8 cellular contexts compared by ENCODE assay signal in genomic region chr19:2503521-2504109, GRCh38. TPM values are rescaled to one million over a fixed set of nuclear protein-coding genes. Genes with fewer than 3 reads are reported as not detected.
DNase-seq lines count a peak whose midpoint lies in the region; ATAC-seq and TF ChIP-seq lines count a peak whose summit lies in the region.

No MANE protein-coding gene starts in this region.

- peak overlapping the region; percentile 77 for H3K4ac ChIP-seq in IMR-90 (ENCODE audit: low read depth, low read length)

- H4K20me1 ChIP-seq in IMR-90 (ENCODE audit: insufficient read depth, low read length), result no peaks in the 10 kb centered on the region

- peak overlapping the region; percentile 10 for H2BK5ac ChIP-seq in IMR-90 (ENCODE audit: low read depth, low read length, poor library complexity, severe bottlenecking)

- H2AK9ac ChIP-seq in IMR-90 (replicated peaks; ENCODE audit: low read depth, low read length, poor library complexity), result peak overlapping the region; percentile 4

- ATAC-seq in IMR-90 (ENCODE audit: low read depth), result peak; percentile 71
- ATAC-seq in left lobe of liver, result no peak
- no peak for ATAC-seq in HG03175 (IDR thresholded peaks at IDR 0.05; ENCODE audit: unreplicated experiment)

- H3K18ac ChIP-seq in IMR-90 (ENCODE audit: low read depth, low read length), result no peak overlapping the region

- POLR2A ChIA-PET in IMR-90 (lab: Charles Lee; ENCODE audit: unreplicated experiment), result no interaction called here

- peaks cover 15% of the 10 kb centered on the region for H3K4me1 ChIP-seq in IMR-90 (ENCODE audit: control insufficient read depth, insufficient read depth, low read length)

- peak overlapping the region; percentile 60; the same call in 1 of the 3 replicates for H2BK15ac ChIP-seq in IMR-90 (ENCODE audit: low read depth, low read length)

- CTCF ChIA-PET in IMR-90 (lab: Yijun Ruan, JAX), result no interaction called here

- peak overlapping the region; percentile 62 for H3K14ac ChIP-seq in IMR-90 (replicated peaks; ENCODE audit: low read depth, low read length)

- no peak for TF ChIP-seq CTCF in IMR-90 (conservative IDR thresholded peaks at IDR 0.05; ENCODE audit: low read depth, low read length)

- H2AK5ac ChIP-seq in IMR-90 (ENCODE audit: low read depth, low read length), result peak overlapping the region; percentile 87

- H3K79me1 ChIP-seq in IMR-90 (ENCODE audit: low read depth in 1 of 2, low read length in 2 of 2), result no peaks in the 10 kb centered on the region

- H4K91ac ChIP-seq in IMR-90 (ENCODE audit: insufficient read depth, low read depth, low read length), result peak overlapping the region; percentile 63

- H3K27me3 ChIP-seq in IMR-90 (ENCODE audit: control insufficient read depth, insufficient read depth, low read length), result no peaks in the 10 kb centered on the region

- no peak overlapping the region for H3K9ac ChIP-seq in IMR-90 (ENCODE audit: low read depth, low read length)

- no peaks in the 10 kb centered on the region for H3K9me3 ChIP-seq in IMR-90 (ENCODE audit: control insufficient read depth, insufficient read depth, low read length)

- H3K56ac ChIP-seq in IMR-90 (ENCODE audit: extremely low read depth, insufficient read depth, low read length), result no peak overlapping the region

- H3K23ac ChIP-seq in IMR-90 (ENCODE audit: low read depth, low read length), result 0 out of 2 replicates have a peak overlapping the region, but pooled peaks have one; percentile 72

- no peak overlapping the region for H3K4me3 ChIP-seq in IMR-90 (ENCODE audit: insufficient read depth, low read depth, low read length)

- peak overlapping the region; percentile 17; the same call in 1 of the 2 replicates for H3K27ac ChIP-seq in IMR-90 (ENCODE audit: insufficient read depth, low read length)

- H3K4me2 ChIP-seq in IMR-90 (ENCODE audit: low read depth, low read length), result peak overlapping the region; percentile 19; the same call in 1 of the 2 replicates

- peak overlapping the region; percentile 85 for H2BK20ac ChIP-seq in IMR-90 (ENCODE audit: low read depth, low read length)

- peak; percentile 78 for DNase-seq in IMR-90
- peak; percentile 87 for DNase-seq in activated CD8-positive, alpha-beta memory T cell treated with anti-CD3 and anti-CD28 coated beads for 24 hours
- peak; percentile 52 for DNase-seq in fibroblast of gingiva (ENCODE audit: low read depth)
- peak; percentile 43 to 55 (median 47) for DNase-seq in stimulated activated CD4-positive, alpha-beta T cell treated with anti-CD3 and anti-CD28 coated beads, TNF-alpha, amount 100 ng/mL, for 1 hour (ENCODE audit: low read depth in 3 of 3, low spot score in 1 of 3)
- no peak for DNase-seq in left lobe of liver (ENCODE audit: low spot score)
- no peak for DNase-seq in SHP77 treated with DMSO at 0.1 percent for 48 hours (lab: John Stamatoyannopoulos, UW)
- DNase-seq in NCI-H2171 (lab: John Stamatoyannopoulos, UW), result no peak

- H3K36me3 ChIP-seq in IMR-90 (ENCODE audit: control insufficient read depth, insufficient read depth, low read length), result no peaks in the 10 kb centered on the region

- H2AFZ ChIP-seq in IMR-90 (replicated peaks; ENCODE audit: low read length, poor library complexity), result peak overlapping the region; percentile 77

- H4K5ac ChIP-seq in IMR-90 (ENCODE audit: low read depth, low read length), result no peak overlapping the region

- dilution Hi-C loops in IMR-90 (cut with HindIII; ENCODE audit: low sequenced_read_pairs, unreplicated experiment), result no loop called here

- 0 out of 2 replicates have a peak, but pooled peaks cover 5% of the 10 kb centered on the region for H3K9me1 ChIP-seq in IMR-90 (ENCODE audit: insufficient read depth, low read length)

- WGBS in IMR-90 (ENCODE audit: extremely low coverage in 2 of 2, insufficient read length in 1 of 2), 2 experiments, result no CpG with 5 or more reads among the region's 21 CpGs

- TF ChIP-seq RAD21 in IMR-90 (IDR thresholded peaks at IDR 0.05; ENCODE audit: low read length), result no peak

- H4K8ac ChIP-seq in IMR-90 (ENCODE audit: low read depth in 2 of 2, low read length in 2 of 2), result peak overlapping the region; percentile 40 to 73; a peak in 3 of 4 replicates

- BruUV-seq in IMR-90 (replicated peaks; lab: Mats Ljungman, UMichigan), result no TSS peak

- in situ Hi-C loops in IMR-90 (cut with MboI; ENCODE audit: low sequenced_read_pairs), result no loop called here

- peak; percentile 49; the same call in 1 of the 2 replicates for TF ChIP-seq POLR2A in IMR-90 (IDR thresholded peaks at IDR 0.05; ENCODE audit: low read depth, low read length)

- intact Hi-C loops in IMR-90 (cut with micrococcal nuclease), result loop anchor here (1.0 kb wide), 1 partner anchor 12 kb away; no protein-coding TSS in a partner anchor

- peak overlapping the region; percentile 91 for H2BK120ac ChIP-seq in IMR-90 (ENCODE audit: low read depth, low read length)

TF ChIP-seq in IMR-90, 13 proteins besides CTCF, POLR2A, EP300 and RAD21:
- peak; percentile 58 for TF ChIP-seq FOS (IDR thresholded peaks at IDR 0.05; ENCODE audit: low read depth, low read length)
- TF ChIP-seq ELK1 (IDR thresholded peaks at IDR 0.05; ENCODE audit: borderline replicate concordance, low read depth, low read length), result no peak
- TF ChIP-seq BHLHE40 (IDR thresholded peaks at IDR 0.05; ENCODE audit: low read depth, low read length), result 0 out of 2 replicates have a peak, but pooled peaks have one; percentile 19
- TF ChIP-seq USF2 (IDR thresholded peaks at IDR 0.05; ENCODE audit: low read depth, low read length), result peak; percentile 32; the same call in 1 of the 2 replicates

RNA-seq across cellular contexts. Expression of gene GADD45B, which starts 27.7 kb away (rescaled TPM):
- total RNA-seq in IMR-90 (2012; rRNA removed) (28.1 and 30.1 TPM in 2 replicates), left lobe of liver (52.1 TPM)
- 84.0 and 106 TPM in 2 replicates for polyA plus RNA-seq in IMR-90 (2012; rRNA removed)
- polyA plus RNA-seq in IMR-90 (2012; cell fraction: cytosol; rRNA removed), result 70.3 and 87.0 TPM in 2 replicates
- polyA plus RNA-seq in IMR-90 (2012; cell fraction: nucleus; rRNA removed; ENCODE audit: low replicate concordance), result 301 and 400 TPM in 2 replicates

RNA-seq across cellular contexts. Expression of gene LMNB2, which starts 46.9 kb away (rescaled TPM):
- total RNA-seq in IMR-90 (2012; rRNA removed), result 104 and 108 TPM in 2 replicates
- 106 and 117 TPM in 2 replicates for polyA plus RNA-seq in IMR-90 (2012; rRNA removed)
- 57.0 and 66.3 TPM in 2 replicates for polyA plus RNA-seq in IMR-90 (2012; cell fraction: cytosol; rRNA removed)
- polyA plus RNA-seq in IMR-90 (2012; cell fraction: nucleus; rRNA removed; ENCODE audit: low replicate concordance), result 88.6 and 109 TPM in 2 replicates
- total RNA-seq in left lobe of liver, result 7.4 TPM

Comparison
In these comparisons a context has a peak if more than half of its experiments do, and no peak if none do; other contexts are left out.
1. DNase-seq: peak in IMR-90 (single experiment), activated CD8-positive, alpha-beta memory T cell treated with anti-CD3 and anti-CD28 coated beads for 24 hours (single experiment), fibroblast of gingiva (single experiment) and stimulated activated CD4-positive, alpha-beta T cell treated with anti-CD3 and anti-CD28 coated beads, TNF-alpha, amount 100 ng/mL, for 1 hour (3 of 3); none in left lobe of liver (single experiment), SHP77 treated with DMSO at 0.1 percent for 48 hours (single experiment) and NCI-H2171 (single experiment).
2. RNA of gene LMNB2, which starts 46.9 kb away (total RNA-seq): 104 to 108 TPM in IMR-90; 7.4 TPM in left lobe of liver (single experiment); every median in the first group is over 10 times any median in the second.